In the genomic region with DNA sequence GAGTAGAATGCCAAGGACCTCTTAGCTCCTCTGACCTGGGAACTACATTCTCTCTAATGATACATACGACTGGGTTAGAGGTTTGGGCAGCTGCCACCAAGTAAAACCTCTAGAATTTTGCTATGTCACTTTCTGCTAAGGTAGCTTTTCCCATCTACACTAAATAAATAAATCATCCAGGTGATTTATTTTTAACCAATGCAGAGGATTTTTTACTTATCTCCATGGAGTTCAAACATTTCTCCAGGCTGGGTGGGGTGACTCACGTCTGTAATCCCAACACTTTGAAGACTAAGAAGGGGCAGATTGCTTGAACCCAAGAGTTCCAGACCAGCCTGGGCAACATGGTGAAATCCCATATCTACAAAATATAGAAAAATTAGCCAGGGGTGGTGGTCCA, we compare ENCODE assay signal across 1 cellular context.
TF ChIP-seq lines count a peak whose summit lies in the region.

No MANE protein-coding gene starts in this region.

TF ChIP-seq in HepG2, 621 proteins besides CTCF, POLR2A, EP300 and RAD21:
- TF ChIP-seq U2AF2 (IDR thresholded peaks at IDR 0.05; ENCODE audit: low read depth, low read length) (no peak), HES4 (CRISPR knock-in tag; IDR thresholded peaks at IDR 0.05; ENCODE audit: borderline replicate concordance) (no peak), POLR2AphosphoS5 (IDR thresholded peaks at IDR 0.05; ENCODE audit: low read depth, low read length) (peak; percentile 18; the same call in 1 of the 2 replicates), ZNF773 (CRISPR knock-in tag; IDR thresholded peaks at IDR 0.05; ENCODE audit: borderline replicate concordance) (no peak)
- TF ChIP-seq, protein P1, sequence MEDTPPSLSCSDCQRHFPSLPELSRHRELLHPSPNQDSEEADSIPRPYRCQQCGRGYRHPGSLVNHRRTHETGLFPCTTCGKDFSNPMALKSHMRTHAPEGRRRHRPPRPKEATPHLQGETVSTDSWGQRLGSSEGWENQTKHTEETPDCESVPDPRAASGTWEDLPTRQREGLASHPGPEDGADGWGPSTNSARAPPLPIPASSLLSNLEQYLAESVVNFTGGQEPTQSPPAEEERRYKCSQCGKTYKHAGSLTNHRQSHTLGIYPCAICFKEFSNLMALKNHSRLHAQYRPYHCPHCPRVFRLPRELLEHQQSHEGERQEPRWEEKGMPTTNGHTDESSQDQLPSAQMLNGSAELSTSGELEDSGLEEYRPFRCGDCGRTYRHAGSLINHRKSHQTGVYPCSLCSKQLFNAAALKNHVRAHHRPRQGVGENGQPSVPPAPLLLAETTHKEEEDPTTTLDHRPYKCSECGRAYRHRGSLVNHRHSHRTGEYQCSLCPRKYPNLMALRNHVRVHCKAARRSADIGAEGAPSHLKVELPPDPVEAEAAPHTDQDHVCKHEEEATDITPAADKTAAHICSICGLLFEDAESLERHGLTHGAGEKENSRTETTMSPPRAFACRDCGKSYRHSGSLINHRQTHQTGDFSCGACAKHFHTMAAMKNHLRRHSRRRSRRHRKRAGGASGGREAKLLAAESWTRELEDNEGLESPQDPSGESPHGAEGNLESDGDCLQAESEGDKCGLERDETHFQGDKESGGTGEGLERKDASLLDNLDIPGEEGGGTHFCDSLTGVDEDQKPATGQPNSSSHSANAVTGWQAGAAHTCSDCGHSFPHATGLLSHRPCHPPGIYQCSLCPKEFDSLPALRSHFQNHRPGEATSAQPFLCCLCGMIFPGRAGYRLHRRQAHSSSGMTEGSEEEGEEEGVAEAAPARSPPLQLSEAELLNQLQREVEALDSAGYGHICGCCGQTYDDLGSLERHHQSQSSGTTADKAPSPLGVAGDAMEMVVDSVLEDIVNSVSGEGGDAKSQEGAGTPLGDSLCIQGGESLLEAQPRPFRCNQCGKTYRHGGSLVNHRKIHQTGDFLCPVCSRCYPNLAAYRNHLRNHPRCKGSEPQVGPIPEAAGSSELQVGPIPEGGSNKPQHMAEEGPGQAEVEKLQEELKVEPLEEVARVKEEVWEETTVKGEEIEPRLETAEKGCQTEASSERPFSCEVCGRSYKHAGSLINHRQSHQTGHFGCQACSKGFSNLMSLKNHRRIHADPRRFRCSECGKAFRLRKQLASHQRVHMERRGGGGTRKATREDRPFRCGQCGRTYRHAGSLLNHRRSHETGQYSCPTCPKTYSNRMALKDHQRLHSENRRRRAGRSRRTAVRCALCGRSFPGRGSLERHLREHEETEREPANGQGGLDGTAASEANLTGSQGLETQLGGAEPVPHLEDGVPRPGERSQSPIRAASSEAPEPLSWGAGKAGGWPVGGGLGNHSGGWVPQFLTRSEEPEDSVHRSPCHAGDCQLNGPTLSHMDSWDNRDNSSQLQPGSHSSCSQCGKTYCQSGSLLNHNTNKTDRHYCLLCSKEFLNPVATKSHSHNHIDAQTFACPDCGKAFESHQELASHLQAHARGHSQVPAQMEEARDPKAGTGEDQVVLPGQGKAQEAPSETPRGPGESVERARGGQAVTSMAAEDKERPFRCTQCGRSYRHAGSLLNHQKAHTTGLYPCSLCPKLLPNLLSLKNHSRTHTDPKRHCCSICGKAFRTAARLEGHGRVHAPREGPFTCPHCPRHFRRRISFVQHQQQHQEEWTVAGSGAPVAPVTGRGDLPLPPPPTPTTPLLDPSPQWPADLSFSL (CRISPR knock-in tag; IDR thresholded peaks at IDR 0.05): no peak
